In genomic region chr12:124520896-124521295, GRCh38 we compare ENCODE assay signal across 12 cellular contexts. TPM values are rescaled to one million over a fixed set of nuclear protein-coding genes. Genes with fewer than 3 reads are reported as not detected.
DNase-seq lines count a peak whose midpoint lies in the region; ATAC-seq, FAIRE-seq and TF ChIP-seq lines count a peak whose summit lies in the region.
"Had no signal": no experiment of that assay in that cellular context is flagged by ENCODE, and none has a peak within 500 bp of the region (broad histone marks: within the 10 kb centered on the region; RNA-seq: fewer than 3 reads in every experiment).

No MANE protein-coding gene starts in this region.

- peak overlapping the region; percentile 43 for H3K27ac Mint-ChIP-seq in T-helper 17 cell
- H3K27ac Mint-ChIP-seq: activated CD4-positive, alpha-beta T cell treated with anti-CD3 and anti-CD28 coated beads, Interleukin-2, amount 10 ng/mL, durations not matched to agents 7 days and 5 days; activated T-helper 2 cell treated with anti-CD3 and anti-CD28 coated beads, Interferon-gamma antibody, Interleukin-2, Interleukin-4, amounts not matched to agents 10 μg/mL and 5 μg/mL and 100 μg/mL, durations not matched to agents 14 hours and 24 hours and 36 hours had no signal

- FAIRE-seq in pancreas (lab: Jason Lieb, UNC) = no peak

- H3K4me1 ChIP-seq in esophagus muscularis mucosa (peaks cover 70 to 98% (median 93%) of the 10 kb centered on the region in 4 donors), pancreas (peaks cover 23 to 33% (median 30%) of the 10 kb centered on the region in 3 donors)

- no peaks in the 10 kb centered on the region for H3K27me3 Mint-ChIP-seq in T-helper 17 cell
- H3K27me3 Mint-ChIP-seq: activated CD4-positive, alpha-beta T cell treated with anti-CD3 and anti-CD28 coated beads, Interleukin-2, amount 10 ng/mL, durations not matched to agents 7 days and 5 days had no signal

- peaks cover 14% of the 10 kb centered on the region for H3K4me1 Mint-ChIP-seq in T-helper 17 cell

- H3K36me3 ChIP-seq in esophagus muscularis mucosa (peaks cover 0 to 8% (median 3%) of the 10 kb centered on the region in 4 donors), pancreas (no peaks in the 10 kb centered on the region)

- H3K9me3 ChIP-seq in T-helper 17 cell (ENCODE audit: control insufficient read depth, low read length, poor library complexity, severe bottlenecking) (no peaks in the 10 kb centered on the region), esophagus muscularis mucosa (no peaks in the 10 kb centered on the region), pancreas (no peaks in the 10 kb centered on the region)

- DNase-seq in T-helper 17 cell = no peak
- DNase-seq in esophagus muscularis mucosa (ENCODE audit: extremely low spot score) = no peak
- peak in 2 of 6 donors; percentile 38 to 63 for DNase-seq in pancreas
- no peak for DNase-seq in GM13976 (ENCODE audit: low spot score)
- DNase-seq in NCI-H2227 treated with DMSO at 0.1 percent for 48 hours (lab: John Stamatoyannopoulos, UW) = no peak
- no peak for DNase-seq in nucleus accumbens (lab: John Stamatoyannopoulos, UW)
- DNase-seq: activated CD4-positive, alpha-beta T cell treated with anti-CD3 and anti-CD28 coated beads, Interleukin-2, amount 10 ng/mL, durations not matched to agents 7 days and 5 days; DMS79 had no signal

- no peak overlapping the region for H3K4me3 Mint-ChIP-seq in T-helper 17 cell
- H3K4me3 Mint-ChIP-seq: activated CD4-positive, alpha-beta T cell treated with anti-CD3 and anti-CD28 coated beads, Interleukin-2, amount 10 ng/mL, durations not matched to agents 7 days and 5 days had no signal

- H3K27me3 ChIP-seq in esophagus muscularis mucosa = no peaks in the 10 kb centered on the region
- no peaks in the 10 kb centered on the region for H3K27me3 ChIP-seq in pancreas

- in situ Hi-C loops in GM13976 (cut with MboI; ENCODE audit: low sequenced_read_pairs, unreplicated experiment) = no loop called here

- ATAC-seq in T-helper 17 cell (no peak), pancreas (no peak), GM21447 (IDR thresholded peaks at IDR 0.05; ENCODE audit: unreplicated experiment) (no peak)

- H3K4me3 ChIP-seq in esophagus muscularis mucosa (no peak overlapping the region), pancreas (no peak overlapping the region)
- H3K4me3 ChIP-seq: SK-N-MC had no signal

- H3K36me3 Mint-ChIP-seq in T-helper 17 cell (ENCODE audit: low read depth) = no peaks in the 10 kb centered on the region

- 50% methylated on average over 9 of the region's 9 CpGs for WGBS in esophagus muscularis mucosa
- 76 to 85% methylated on average over 9 of the region's 9 CpGs for WGBS in pancreas, 2 donors

- TF ChIP-seq CTCF in 22Rv1 (IDR thresholded peaks at IDR 0.05) (no peak), esophagus muscularis mucosa (IDR thresholded peaks at IDR 0.05) (no peak), pancreas (IDR thresholded peaks at IDR 0.05) (no peak), GM13976 (IDR thresholded peaks at IDR 0.05; ENCODE audit: borderline replicate concordance, control extremely low read depth, extremely low read depth, insufficient read depth, missing control alignments) (no peak)

- TF ChIP-seq EP300 in esophagus muscularis mucosa (IDR thresholded peaks at IDR 0.05) = no peak

- no peak for TF ChIP-seq POLR2A in esophagus muscularis mucosa (IDR thresholded peaks at IDR 0.05; ENCODE audit: low read depth)

- H3K27ac ChIP-seq in 22Rv1 (peak overlapping the region; percentile 100), esophagus muscularis mucosa (replicated peaks in 1 of 4) (peak overlapping the region; percentile 96 to 98 (median 97)), pancreas (peak overlapping the region; percentile 35 to 99 (median 87))
- H3K27ac ChIP-seq: SK-N-MC had no signal

- intact Hi-C loops in esophagus muscularis mucosa (cut with DNase I) = loop anchor here (5.0 kb wide), 1 partner anchor 41 kb away; no protein-coding TSS in a partner anchor
- intact Hi-C loops in pancreas (cut with DNase I) = loop anchor here in 1 of 3 donors (5.0 kb wide), 1 partner anchor 41 kb away; no protein-coding TSS in a partner anchor

RNA-seq across cellular contexts. Expression of gene NCOR2, which starts 46.5 kb away (rescaled TPM):
- 100 to 1,000 TPM; 107 to 119 TPM for total RNA-seq in T-helper 17 cell
- total RNA-seq in esophagus muscularis mucosa = 100 to 1,000 TPM; 107 to 188 (median 131) TPM
- total RNA-seq in pancreas = 100 to 1,000 TPM in 3 of 6 donors, 10 to 100 TPM in 3; 97.7 to 148 (median 101) TPM
- polyA plus RNA-seq in pancreas = 10 to 100 TPM; 49.6 to 91.6 TPM
